In genomic region chr1:203187306-203188264, GRCh38 we compare ENCODE assay signal across 19 cellular contexts. TPM values are rescaled to one million over a fixed set of nuclear protein-coding genes. Genes with fewer than 3 reads are reported as not detected.
A peak's percentile ranks its signal among the peaks of the same experiment; 100 is the strongest.
DNase-seq lines count a peak whose midpoint lies in the region; ATAC-seq, FAIRE-seq and TF ChIP-seq lines count a peak whose summit lies in the region.
"Had no signal": no experiment of that assay in that cellular context is flagged by ENCODE, and none has a peak within 500 bp of the region (broad histone marks: within the 10 kb centered on the region; RNA-seq: fewer than 3 reads in every experiment).

No MANE protein-coding gene starts in this region.

- TF ChIP-seq RAD21 in K562 (CRISPR knock-in tag; conservative IDR thresholded peaks at IDR 0.05 in 1 of 2, IDR thresholded peaks at IDR 0.05 in 1 of 2): no peak

- no peak for TF ChIP-seq POLR2A in K562 (conservative IDR thresholded peaks at IDR 0.05)

- TF ChIP-seq EP300 in K562 (IDR thresholded peaks at IDR 0.05; ENCODE audit: low read length): no peak

- H3K9me1 ChIP-seq in K562 (ENCODE audit: control insufficient read depth, insufficient read depth, low read length): no peaks in the 10 kb centered on the region

- H3K27me3 ChIP-seq in K562 (ENCODE audit: control insufficient read depth in 2 of 2, insufficient read depth in 2 of 2, low read length in 2 of 2): peaks cover 20 to 42% of the 10 kb centered on the region in 2 experiments
- H3K27me3 ChIP-seq in left lung: no peaks in the 10 kb centered on the region

- POLR2A ChIA-PET in HEK293T (lab: Yijun Ruan, JAX) (no interaction called here), K562 (lab: Yijun Ruan, JAX) (interaction anchor here (0.5 kb wide), 1 partner anchor 100 kb away, joined by 3 read pairs; no protein-coding TSS in a partner anchor)

- H3K4me2 ChIP-seq in K562 (ENCODE audit: insufficient read depth, low read length): no peak overlapping the region

- no peak for FAIRE-seq in K562 (lab: Jason Lieb, UNC)
- FAIRE-seq: D721Med, endothelial cell of umbilical vein, islet of Langerhans had no signal

- peaks cover under 1% of the 10 kb centered on the region for H4K20me1 ChIP-seq in K562 (replicated peaks; ENCODE audit: control insufficient read depth, insufficient read depth, low read length)

- intact Hi-C loops in K562 (cut with micrococcal nuclease) (no loop called here), left lung (cut with DNase I) (no loop called here)

- no peak overlapping the region for H3K4me3 ChIP-seq in K562
- H3K4me3 ChIP-seq in left lung: no peak overlapping the region
- H3K4me3 ChIP-seq in skin epidermis: no peak overlapping the region

- ATAC-seq in K562: no peak
- peak; percentile 10 for ATAC-seq in left lung
- no peak for ATAC-seq in HG02840 (IDR thresholded peaks at IDR 0.05; ENCODE audit: low FRiP score, unreplicated experiment)
- ATAC-seq: activated T-cell treated with anti-CD3 and anti-CD28 coated beads, Interleukin-2, amount 50 U/mL, for 72 hours had no signal

- H3K27ac ChIP-seq in K562 (ENCODE audit: extremely low read depth, low read depth, low read length): no peak overlapping the region
- H3K27ac ChIP-seq in left lung: peak overlapping the region in 1 of 2 donors; percentile 75
- H3K27ac ChIP-seq in skin epidermis: peak overlapping the region in 12 of 21 experiments; percentile 8 to 83 (median 58)

- in situ Hi-C loops in K562 (cut with MboI): no loop called here

- H3K36me3 ChIP-seq in K562 (ENCODE audit: control insufficient read depth, insufficient read depth, low read length) (no peaks in the 10 kb centered on the region), left lung (no peaks in the 10 kb centered on the region)

- DNase-seq in HEK293T (ENCODE audit: extremely low spot score) (no peak), K562 (ENCODE audit: extremely low read depth in 1 of 4, low spot score in 3 of 4) (no peak), left lung (no peak), T-helper 2 cell (no peak)
- DNase-seq in effector CD4-positive, alpha-beta T cell: no peak
- no peak for DNase-seq in activated T-cell treated with anti-CD3 and anti-CD28 coated beads, Interleukin-2, amount 50 U/mL, for 1 hour
- DNase-seq: activated CD4-positive, alpha-beta T cell treated with anti-CD3 and anti-CD28 coated beads, Interleukin-2, amount 50 U/mL, for 48 hours; activated T-cell treated with anti-CD3 and anti-CD28 coated beads, Interleukin-2, amount 50 U/mL, for 72 hours; GDM1; NCI-H146; T1000 had no signal

- H3K9me3 ChIP-seq in K562 (replicated peaks; ENCODE audit: control insufficient read depth, insufficient read depth, low read depth, low read length) (no peaks in the 10 kb centered on the region), left lung (no peaks in the 10 kb centered on the region)

- no TSS peak for BruUV-seq in K562 (replicated peaks; lab: Mats Ljungman, UMichigan)

- H3K9ac ChIP-seq in K562 (ENCODE audit: insufficient read depth in 1 of 2, low read depth in 2 of 2, low read length in 2 of 2): no peak overlapping the region

- H3K79me2 ChIP-seq in K562 (ENCODE audit: control insufficient read depth, insufficient read depth, low read length): no peaks in the 10 kb centered on the region

- CTCF ChIA-PET in HEK293T (lab: Yijun Ruan, JAX): interaction anchor here (0.9 kb wide), 1 partner anchor 40 kb away, joined by 3 read pairs; no protein-coding TSS in a partner anchor
- CTCF ChIA-PET in K562 (lab: Yijun Ruan, JAX; ENCODE audit: low intra/inter-chr PET ratio): no interaction called here

- under 1% methylated on average over 10 of the region's 10 CpGs for WGBS in K562 (ENCODE audit: insufficient coverage, low coverage, missing lambda C conversion rate)

- TF ChIP-seq CTCF in K562 (IDR thresholded peaks at IDR 0.05 in 2 of 3, conservative IDR thresholded peaks at IDR 0.05 in 1 of 3; ENCODE audit: insufficient read depth in 2 of 3, low read depth in 1 of 3, low read length in 3 of 3): no peak
- no peak for TF ChIP-seq CTCF in left lung (IDR thresholded peaks at IDR 0.05)

- H3K4me1 ChIP-seq in K562 (replicated peaks in 1 of 2; ENCODE audit: control insufficient read depth in 2 of 2, insufficient read depth in 2 of 2, low read length in 2 of 2) (no peaks in the 10 kb centered on the region), left lung (peaks cover 12 to 26% of the 10 kb centered on the region in 2 donors)

- H2AFZ ChIP-seq in K562 (ENCODE audit: low read depth, low read length): no peak overlapping the region

TF ChIP-seq in K562, 482 proteins besides CTCF, POLR2A, EP300 and RAD21:
- TF ChIP-seq BCOR (IDR thresholded peaks at IDR 0.05) (no peak), PKNOX1 (IDR thresholded peaks at IDR 0.05) (peak; percentile 86)

RNA-seq across cellular contexts. Expression of gene CHI3L1, which starts 1.1 kb away (rescaled TPM):
- not detected in 2 replicates for total RNA-seq in K562 (2011; cell fraction: chromatin; rRNA removed; ENCODE audit: low replicate concordance)
- not detected in 2 replicates for total RNA-seq in K562 (2011; cell fraction: nucleolus; rRNA removed)
- not detected in 2 replicates for total RNA-seq in K562 (2011; cell fraction: nucleoplasm; rRNA removed)
- not detected in 2 replicates for total RNA-seq in K562 (2014; rRNA removed)
- not detected in 2 replicates for total RNA-seq in K562 (2014; rRNA removed; fragmentation: Illumina TruSeq; extraction: Trizol)
- not detected in 2 replicates for total RNA-seq in K562 (2015; rRNA removed; fragmentation: Illumina TruSeq; extraction: Trizol)
- total RNA-seq in K562 (2021): not detected in 2 replicates
- polyA plus RNA-seq in K562 (2011; rRNA removed): not detected in 2 replicates
- not detected in 2 replicates for polyA plus RNA-seq in K562 (2011; cell fraction: cytosol; rRNA removed)
- polyA plus RNA-seq in K562 (2011; cell fraction: nucleus; rRNA removed): not detected in 2 replicates
- polyA plus RNA-seq in K562 (2012): 0.22 TPM in 1 of 2 replicates, not detected in the other
- not detected in 2 replicates for polyA plus RNA-seq in K562 (2014; fragmentation: Illumina TruSeq; extraction: Trizol)
- not detected for polyA plus RNA-seq in K562 (2014; fragmentation: Nextera tagmentation; extraction: Ambion mirVana)
- polyA plus RNA-seq in K562 (2014; rRNA removed): not detected in 2 replicates
- not detected in 2 replicates for polyA minus RNA-seq in K562 (2011; rRNA and poly(A)+ RNA removed)
- not detected in 2 replicates for polyA minus RNA-seq in K562 (2011; cell fraction: cytosol; rRNA and poly(A)+ RNA removed)
- polyA minus RNA-seq in K562 (2011; cell fraction: nucleus; rRNA and poly(A)+ RNA removed): not detected in 2 replicates
- total RNA-seq in left lung: 10 to 100 TPM; 49.7 to 74.9 TPM
- total RNA-seq: activated T-cell treated with anti-CD3 and anti-CD28 coated beads, Interleukin-2, amount 50 U/mL, for 72 hours; endothelial cell of umbilical vein; OCI-LY7 had no signal
- polyA plus RNA-seq: endothelial cell of umbilical vein had no signal

RNA-seq across cellular contexts. Expression of gene MYBPH, which starts 12.0 kb away (rescaled TPM):
- total RNA-seq in K562 (2011; cell fraction: chromatin; rRNA removed; ENCODE audit: low replicate concordance): not detected in 2 replicates
- total RNA-seq in K562 (2011; cell fraction: nucleolus; rRNA removed): not detected in 2 replicates
- not detected in 2 replicates for total RNA-seq in K562 (2011; cell fraction: nucleoplasm; rRNA removed)
- total RNA-seq in K562 (2014; rRNA removed) (not detected in 2 replicates), K562 (2014; rRNA removed; fragmentation: Illumina TruSeq; extraction: Trizol) (not detected in 2 replicates), K562 (2015; rRNA removed; fragmentation: Illumina TruSeq; extraction: Trizol) (not detected in 2 replicates), K562 (2021) (not detected in 2 replicates), left lung (1 to 10 TPM in 1 of 2 donors, under 1 TPM in 1; 0.55 to 1.3 TPM)
- polyA plus RNA-seq in K562 (2011; rRNA removed) (not detected in 2 replicates), K562 (2014; fragmentation: Illumina TruSeq; extraction: Trizol) (not detected in 2 replicates), K562 (2014; fragmentation: Nextera tagmentation; extraction: Ambion mirVana) (not detected), K562 (2014; rRNA removed) (0.13 TPM in 1 of 2 replicates, not detected in the other)
- polyA plus RNA-seq in K562 (2011; cell fraction: cytosol; rRNA removed): not detected in 2 replicates
- not detected in 2 replicates for polyA plus RNA-seq in K562 (2011; cell fraction: nucleus; rRNA removed)
- not detected in 2 replicates for polyA plus RNA-seq in K562 (2012)
- not detected in 2 replicates for polyA minus RNA-seq in K562 (2011; rRNA and poly(A)+ RNA removed)
- not detected in 2 replicates for polyA minus RNA-seq in K562 (2011; cell fraction: cytosol; rRNA and poly(A)+ RNA removed)
- not detected in 2 replicates for polyA minus RNA-seq in K562 (2011; cell fraction: nucleus; rRNA and poly(A)+ RNA removed)
- total RNA-seq: activated T-cell treated with anti-CD3 and anti-CD28 coated beads, Interleukin-2, amount 50 U/mL, for 72 hours; cerebellum; endothelial cell of umbilical vein; mononuclear cell; OCI-LY7 had no signal
- polyA plus RNA-seq: endothelial cell of umbilical vein had no signal

RNA-seq across cellular contexts. Expression of gene CHIT1, which starts 41.9 kb away (rescaled TPM):
- 0.12 TPM in 1 of 2 replicates, not detected in the other for total RNA-seq in K562 (2011; cell fraction: chromatin; rRNA removed; ENCODE audit: low replicate concordance)
- total RNA-seq in K562 (2011; cell fraction: nucleolus; rRNA removed): not detected in 2 replicates
- 0.08 TPM in 1 of 2 replicates, not detected in the other for total RNA-seq in K562 (2011; cell fraction: nucleoplasm; rRNA removed)
- not detected in 2 replicates for total RNA-seq in K562 (2014; rRNA removed)
- total RNA-seq in K562 (2014; rRNA removed; fragmentation: Illumina TruSeq; extraction: Trizol): not detected in 2 replicates
- total RNA-seq in K562 (2015; rRNA removed; fragmentation: Illumina TruSeq; extraction: Trizol): not detected in 2 replicates
- total RNA-seq in K562 (2021): not detected in 2 replicates
- not detected in 2 replicates for polyA plus RNA-seq in K562 (2011; rRNA removed)
- not detected in 2 replicates for polyA plus RNA-seq in K562 (2011; cell fraction: cytosol; rRNA removed)
- polyA plus RNA-seq in K562 (2011; cell fraction: nucleus; rRNA removed): 0.03 and 0.18 TPM in 2 replicates
- polyA plus RNA-seq in K562 (2012): not detected in 2 replicates
- not detected in 2 replicates for polyA plus RNA-seq in K562 (2014; fragmentation: Illumina TruSeq; extraction: Trizol)
- polyA plus RNA-seq in K562 (2014; fragmentation: Nextera tagmentation; extraction: Ambion mirVana): not detected
- polyA plus RNA-seq in K562 (2014; rRNA removed): not detected in 2 replicates
- 0.04 TPM in 1 of 2 replicates, not detected in the other for polyA minus RNA-seq in K562 (2011; rRNA and poly(A)+ RNA removed)
- polyA minus RNA-seq in K562 (2011; cell fraction: cytosol; rRNA and poly(A)+ RNA removed): not detected in 2 replicates
- polyA minus RNA-seq in K562 (2011; cell fraction: nucleus; rRNA and poly(A)+ RNA removed): 0.11 TPM in 1 of 2 replicates, not detected in the other
- total RNA-seq in left lung: 1 to 10 TPM; 2.0 to 3.0 TPM
- total RNA-seq: endothelial cell of umbilical vein had no signal
- polyA plus RNA-seq: endothelial cell of umbilical vein had no signal

Comparison
In these comparisons a context has a peak if more than half of its experiments do, and no peak if none do; other contexts are left out.
1. RNA of gene CHI3L1, which starts 1.1 kb away (total RNA-seq): 49.7 to 74.9 TPM in left lung; not detected in K562; every median in the first group is over 10 times any median in the second.